In the genomic region with DNA sequence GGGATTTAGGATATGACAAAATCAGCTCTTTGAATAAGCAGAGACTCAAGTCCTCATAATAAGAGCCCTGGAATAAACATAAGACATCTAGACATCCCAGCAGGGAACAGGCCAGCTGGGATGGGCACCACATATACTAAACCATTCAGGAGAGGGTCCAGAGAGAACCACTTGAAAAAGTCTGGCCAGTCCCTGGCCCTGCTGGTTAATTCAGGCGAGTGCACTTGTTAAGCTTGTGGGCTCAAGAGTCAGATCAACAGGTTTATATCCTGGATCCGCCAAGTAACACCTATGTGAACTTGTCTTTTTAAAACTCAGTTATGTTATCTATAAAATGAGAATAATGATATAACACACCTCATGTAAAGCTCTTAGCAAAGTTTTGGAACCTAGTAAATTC, we compare ENCODE assay signal across 16 cellular contexts.
DNase-seq lines count a peak whose midpoint lies in the region; ATAC-seq and TF ChIP-seq lines count a peak whose summit lies in the region.
"Had no signal": no experiment of that assay in that cellular context is flagged by ENCODE, and none has a peak within 500 bp of the region (broad histone marks: within the 10 kb centered on the region; RNA-seq: fewer than 3 reads in every experiment).

No MANE protein-coding gene starts in this region.

- H3K9me3 Mint-ChIP-seq in H9 (peaks cover 10 to 15% of the 10 kb centered on the region in 2 experiments), glutamatergic neuron (ENCODE audit: unreplicated experiment) (no peaks in the 10 kb centered on the region)

- H3K9me3 ChIP-seq in H9 (ENCODE audit: control insufficient read depth, low read depth, low read length) = no peaks in the 10 kb centered on the region

- no peak overlapping the region for H3K56ac ChIP-seq in H9 (ENCODE audit: insufficient read length, low read depth, low read length)

- H2AFZ ChIP-seq in H9 (ENCODE audit: low read length) = no peak overlapping the region

- peaks cover 1% of the 10 kb centered on the region for H3K27me3 Mint-ChIP-seq in H9 (ENCODE audit: low read depth)
- peaks cover 2% of the 10 kb centered on the region for H3K27me3 Mint-ChIP-seq in glutamatergic neuron (ENCODE audit: unreplicated experiment)

- TF ChIP-seq CTCF in H9 (conservative IDR thresholded peaks at IDR 0.05) (peak; percentile 34), glutamatergic neuron (IDR thresholded peaks at IDR 0.05; ENCODE audit: partially characterized antibody, unreplicated experiment) (peak; percentile 19)

- H4K8ac ChIP-seq in H9 (replicated peaks; ENCODE audit: insufficient read length, low read depth, low read length) = no peak overlapping the region

- no peak overlapping the region for H3K4ac ChIP-seq in H9 (ENCODE audit: low read depth, low read length)

- H3K23ac ChIP-seq in H9 (ENCODE audit: insufficient read length, low read depth, low read length) = no peak overlapping the region

- no CpG with 5 or more reads among the region's 2 CpGs for WGBS in H9 (ENCODE audit: extremely low coverage, insufficient read length, low lambda C conversion rate)

- no peaks in the 10 kb centered on the region for H3K23me2 ChIP-seq in H9 (ENCODE audit: insufficient read length, low read depth, low read length, poor library complexity, severe bottlenecking)

- no peak for DNase-seq in H9
- peak; percentile 59 for DNase-seq in NCI-H524 treated with DMSO at 0.1 percent for 48 hours (lab: John Stamatoyannopoulos, UW)
- no peak for DNase-seq in glutamatergic neuron
- no peak for DNase-seq in GM19240 (ENCODE audit: insufficient read length, low spot score)
- no peak for DNase-seq in NCI-H1092 treated with DMSO at 0.1 percent for 48 hours (lab: John Stamatoyannopoulos, UW)
- DNase-seq: C1 segment of cervical spinal cord; Calu3; CD4-positive, alpha-beta memory T cell; COR-L47; DMS79; EL; GDM1; H7 had no signal

- H2BK15ac ChIP-seq in H9 (ENCODE audit: low read depth, low read length) = no peak overlapping the region

- H3T11ph ChIP-seq in H9 (ENCODE audit: low read length) = no peak overlapping the region

- H3K4me1 Mint-ChIP-seq in H9 = peaks cover 25 to 31% of the 10 kb centered on the region in 2 experiments
- H3K4me1 Mint-ChIP-seq in glutamatergic neuron (ENCODE audit: low read depth, unreplicated experiment) = peaks cover 10% of the 10 kb centered on the region
- H3K4me1 Mint-ChIP-seq: CD4-positive, alpha-beta memory T cell had no signal

- H2BK12ac ChIP-seq in H9 (ENCODE audit: insufficient read length, low read depth, low read length) = no peak overlapping the region

- H3K79me1 ChIP-seq in H9 (ENCODE audit: insufficient read depth, low read depth, low read length, poor library complexity, severe bottlenecking) = no peaks in the 10 kb centered on the region

- H3K4me2 ChIP-seq in H9 (ENCODE audit: insufficient read depth, insufficient read length, low read length) = no peak overlapping the region

- no peak overlapping the region for H4K91ac ChIP-seq in H9 (ENCODE audit: insufficient read length, low read depth, low read length)

- no peaks in the 10 kb centered on the region for H4K20me1 ChIP-seq in H9 (ENCODE audit: control insufficient read depth, insufficient read depth, insufficient read length)

- no peak overlapping the region for H3K9ac ChIP-seq in H9 (ENCODE audit: extremely low read depth, insufficient read length, low read length)

- H4K5ac ChIP-seq in H9 (ENCODE audit: insufficient read length, low read depth, low read length) = no peak overlapping the region

- no peak overlapping the region for H2BK120ac ChIP-seq in H9 (ENCODE audit: low read depth, low read length, poor library complexity, severe bottlenecking)

- no peak overlapping the region for H2AK5ac ChIP-seq in H9 (ENCODE audit: insufficient read length, low read length)

- peaks cover 0 to 12% (median 7%) of the 10 kb centered on the region in 3 experiments; a peak in 4 of 7 replicates for H3K36me3 Mint-ChIP-seq in H9 (ENCODE audit: insufficient read depth in 1 of 3, low read depth in 3 of 3)
- H3K36me3 Mint-ChIP-seq in glutamatergic neuron (ENCODE audit: unreplicated experiment) = peaks cover 13% of the 10 kb centered on the region
- H3K36me3 Mint-ChIP-seq: CD4-positive, alpha-beta memory T cell had no signal

- H3K27ac ChIP-seq in H9 (ENCODE audit: insufficient read length, low read depth, low read length) = no peak overlapping the region

- no peaks in the 10 kb centered on the region for H3K79me2 ChIP-seq in H9 (ENCODE audit: insufficient read depth, low read length)

- no peaks in the 10 kb centered on the region for H3K27me3 ChIP-seq in H9 (ENCODE audit: insufficient read depth, low read length)

- H3K14ac ChIP-seq in H9 (ENCODE audit: insufficient read depth, low read length) = no peak overlapping the region

- no peak overlapping the region for H2BK5ac ChIP-seq in H9 (ENCODE audit: insufficient read length, low read length)

- no peak overlapping the region for H3K27ac Mint-ChIP-seq in H9
- no peak overlapping the region for H3K27ac Mint-ChIP-seq in glutamatergic neuron (ENCODE audit: unreplicated experiment)
- H3K27ac Mint-ChIP-seq: CD4-positive, alpha-beta memory T cell had no signal

- no peak overlapping the region for H2BK20ac ChIP-seq in H9 (ENCODE audit: low read depth, low read length, poor library complexity, severe bottlenecking)

- H3K4me3 Mint-ChIP-seq in H9 = no peak overlapping the region
- H3K4me3 Mint-ChIP-seq in glutamatergic neuron (ENCODE audit: unreplicated experiment) = no peak overlapping the region
- H3K4me3 Mint-ChIP-seq: CD4-positive, alpha-beta memory T cell had no signal

- peaks cover 8% of the 10 kb centered on the region; the same call in 1 of the 2 replicates for H3K4me1 ChIP-seq in H9 (ENCODE audit: insufficient read depth, low read length)

- no peak overlapping the region for H3K18ac ChIP-seq in H9 (ENCODE audit: insufficient read length, low read depth, low read length)

- no peak for ATAC-seq in HG02763 (IDR thresholded peaks at IDR 0.05; ENCODE audit: unreplicated experiment)
- ATAC-seq: GM12878, HCT116 had no signal
